11 cellular contexts compared by ENCODE assay signal in the genomic region with DNA sequence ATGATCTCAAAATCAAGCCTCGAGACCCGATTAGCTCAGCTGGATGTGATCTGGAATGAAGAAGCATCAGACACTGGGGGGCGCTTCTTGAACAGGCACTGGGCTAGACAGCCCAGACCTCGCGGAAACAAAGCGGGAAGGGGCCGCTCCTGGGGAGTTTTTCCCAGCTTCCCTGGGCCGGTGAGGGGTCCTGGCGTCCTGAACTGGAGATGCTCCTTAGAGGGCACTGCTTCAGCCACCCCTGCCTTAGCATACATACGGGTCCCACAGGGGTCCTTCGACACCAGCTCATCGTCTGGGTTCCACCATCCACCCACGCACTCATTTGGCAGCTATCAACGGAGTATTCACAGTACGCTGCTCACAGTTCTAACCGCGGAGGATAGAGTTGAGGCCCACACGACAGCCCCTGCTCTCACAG.
DNase-seq lines count a peak whose midpoint lies in the region; ATAC-seq lines count a peak whose summit lies in the region.
"Had no signal": no experiment of that assay in that cellular context is flagged by ENCODE, and none has a peak within 500 bp of the region (broad histone marks: within the 10 kb centered on the region; RNA-seq: fewer than 3 reads in every experiment).

No MANE protein-coding gene starts in this region.

- H3K27me3 ChIP-seq in right cardiac atrium (ENCODE audit: control insufficient read depth, insufficient read depth), result no peaks in the 10 kb centered on the region

- peak overlapping the region; percentile 35 for H3K4me3 ChIP-seq in right cardiac atrium (ENCODE audit: low read length)

- H3K27ac ChIP-seq in right cardiac atrium (ENCODE audit: low read length), result peak overlapping the region; percentile 42

- in situ Hi-C loops in SK-MEL-5 (cut with HindIII; ENCODE audit: low pct_unique_long_range_greater_than_20kb, low sequenced_read_pairs), result no loop called here

- WGBS in right cardiac atrium, result 62% methylated on average over 18 of the region's 18 CpGs

- H3K9me3 ChIP-seq in right cardiac atrium (ENCODE audit: control insufficient read depth, low read length), result no peaks in the 10 kb centered on the region

- intact Hi-C loops in right cardiac atrium (cut with DNase I), result no loop called here

- ATAC-seq in GM18511 (IDR thresholded peaks at IDR 0.05; ENCODE audit: unreplicated experiment) (peak; percentile 73), right cardiac atrium (peak; percentile 68 to 78), GM18873 (IDR thresholded peaks at IDR 0.05; ENCODE audit: low FRiP score, unreplicated experiment) (no peak), GM21367 (IDR thresholded peaks at IDR 0.05; ENCODE audit: unreplicated experiment) (no peak)

- DNase-seq in AG20443 (ENCODE audit: low spot score) (peak; percentile 32), SK-MEL-5 (ENCODE audit: low read depth, low spot score) (peak; percentile 19), right cardiac atrium (peak; percentile 64 to 86 (median 76)), EL (no peak), D341Med (ENCODE audit: low spot score) (no peak)
- DNase-seq: NCI-H146; SIG-M5; stimulated activated CD8-positive, alpha-beta memory T cell treated with anti-CD3 and anti-CD28 coated beads, Interleukin-4, amount 100 ng/mL, for 48 hours had no signal

- no peaks in the 10 kb centered on the region for H3K4me1 ChIP-seq in right cardiac atrium (ENCODE audit: control insufficient read depth, insufficient read depth, low read length)

Comparison
In these comparisons a context has a peak if more than half of its experiments do, and no peak if none do; other contexts are left out.
1. DNase-seq: peak in AG20443 (single experiment), SK-MEL-5 (single experiment) and right cardiac atrium (3 of 3); none in EL (single experiment) and D341Med (single experiment).
2. ATAC-seq: peak in GM18511 (single experiment) and right cardiac atrium (2 of 2); none in GM18873 (single experiment) and GM21367 (single experiment).